In the genomic region with DNA sequence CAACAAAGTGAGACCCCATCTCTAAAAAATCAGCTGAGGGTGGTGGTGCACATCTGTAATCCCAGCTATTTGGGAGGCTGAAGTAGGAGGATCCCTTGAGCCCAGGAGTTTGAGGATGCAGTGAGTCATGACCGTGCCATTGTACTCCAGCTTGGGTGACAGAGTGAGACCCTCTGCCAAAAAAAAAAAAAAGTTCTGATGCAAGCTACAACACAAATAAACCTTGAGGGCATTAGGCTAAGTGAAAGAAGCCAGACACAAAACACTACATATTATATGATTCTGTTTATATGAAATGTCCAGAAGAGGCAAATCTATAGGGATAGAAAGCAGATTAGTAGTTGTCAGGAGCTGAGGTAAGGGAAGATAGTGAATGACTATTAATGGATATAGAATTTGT, we compare ENCODE assay signal across 16 cellular contexts. TPM values are rescaled to one million over a fixed set of nuclear protein-coding genes. Genes with fewer than 3 reads are reported as not detected.
DNase-seq lines count a peak whose midpoint lies in the region; ATAC-seq and TF ChIP-seq lines count a peak whose summit lies in the region.
"Had no signal": no experiment of that assay in that cellular context is flagged by ENCODE, and none has a peak within 500 bp of the region (broad histone marks: within the 10 kb centered on the region; RNA-seq: fewer than 3 reads in every experiment).

No MANE protein-coding gene starts in this region.

- H3K27me3 ChIP-seq in CD4-positive, alpha-beta memory T cell (ENCODE audit: insufficient read depth, low read length) = no peaks in the 10 kb centered on the region

- H3K36me3 Mint-ChIP-seq in CD4-positive, alpha-beta memory T cell = peaks cover 29 to 45% of the 10 kb centered on the region in 2 donors
- H3K36me3 Mint-ChIP-seq in activated T-helper 17 cell treated with anti-CD3 and anti-CD28 coated beads, Interleukin-2, amount 50 U/mL, for 72 hours (ENCODE audit: low read depth) = peaks cover 100% of the 10 kb centered on the region

- intact Hi-C loops in CD4-positive, alpha-beta memory T cell (cut with micrococcal nuclease) = no loop called here

- CTCF ChIA-PET in CD4-positive, alpha-beta memory T cell (lab: Charles Lee; ENCODE audit: partially characterized antibody) = interaction anchor here (0.7 to 1.6 kb wide), 5 partner anchors 12 to 166 kb away, joined by 3 to 4 read pairs (median 3); a partner anchor contains a TSS

- no peak overlapping the region for H3K27ac ChIP-seq in CD4-positive, alpha-beta memory T cell (ENCODE audit: low read depth, low read length)
- H3K27ac ChIP-seq: prostate gland, thoracic aorta had no signal

- no peak overlapping the region for H3K4me3 ChIP-seq in CD4-positive, alpha-beta memory T cell (ENCODE audit: low read length in 2 of 2)
- H3K4me3 ChIP-seq in fibroblast of villous mesenchyme (ENCODE audit: low read depth, low read length) = no peak overlapping the region
- H3K4me3 ChIP-seq: prostate gland, thoracic aorta had no signal

- no peaks in the 10 kb centered on the region for H3K27me3 Mint-ChIP-seq in CD4-positive, alpha-beta memory T cell
- H3K27me3 Mint-ChIP-seq in activated T-helper 17 cell treated with anti-CD3 and anti-CD28 coated beads, Interleukin-2, amount 50 U/mL, for 72 hours = no peaks in the 10 kb centered on the region
- H3K27me3 Mint-ChIP-seq: CD4-positive, alpha-beta T cell had no signal

- H3K9me3 ChIP-seq in CD4-positive, alpha-beta memory T cell (ENCODE audit: control insufficient read depth in 1 of 2, low read length in 2 of 2) = no peaks in the 10 kb centered on the region
- H3K9me3 ChIP-seq: prostate gland, thoracic aorta had no signal

- ATAC-seq in activated T-helper 17 cell treated with anti-CD3 and anti-CD28 coated beads, Interleukin-2, amount 50 U/mL, for 72 hours (replicated peaks) = no peak
- no peak for ATAC-seq in HG03039 (IDR thresholded peaks at IDR 0.05; ENCODE audit: unreplicated experiment)
- no peak for ATAC-seq in GM21526 (IDR thresholded peaks at IDR 0.05; ENCODE audit: low FRiP score, unreplicated experiment)
- ATAC-seq: Panc1 had no signal

- peak overlapping the region in 6 of 8 donors; percentile 53 to 85 (median 62) for H3K4me3 Mint-ChIP-seq in CD4-positive, alpha-beta memory T cell
- H3K4me3 Mint-ChIP-seq in activated T-helper 17 cell treated with anti-CD3 and anti-CD28 coated beads, Interleukin-2, amount 50 U/mL, for 72 hours = peak overlapping the region; percentile 65
- H3K4me3 Mint-ChIP-seq: HFFc6 had no signal

- no peak for TF ChIP-seq CTCF in fibroblast of villous mesenchyme (IDR thresholded peaks at IDR 0.05; ENCODE audit: insufficient read depth, low read depth, low read length)

- H3K4me1 ChIP-seq in CD4-positive, alpha-beta memory T cell (ENCODE audit: insufficient read depth, low read length) = peaks cover 83% of the 10 kb centered on the region

- POLR2A ChIA-PET in CD4-positive, alpha-beta memory T cell (lab: Charles Lee; ENCODE audit: partially characterized antibody) = interaction anchor here (0.8 to 6.3 kb wide), 7 partner anchors 9 to 165 kb away, joined by 3 to 87 read pairs (median 4); a partner anchor contains a TSS

- DNase-seq in CD4-positive, alpha-beta memory T cell = no peak
- peak; percentile 31 for DNase-seq in ELR (ENCODE audit: low read depth)
- peak; percentile 59 for DNase-seq in fibroblast of villous mesenchyme (ENCODE audit: low read depth)
- no peak for DNase-seq in HK-2 (ENCODE audit: unreplicated experiment)
- DNase-seq: activated CD4-positive, alpha-beta T cell treated with anti-CD3 and anti-CD28 coated beads for 48 hours; GDM1; HFFc6; hypothalamus; NCI-H2029 had no signal

- H3K4me1 Mint-ChIP-seq in CD4-positive, alpha-beta memory T cell = peaks cover 72 to 99% (median 87%) of the 10 kb centered on the region in 4 donors
- peaks cover 73% of the 10 kb centered on the region for H3K4me1 Mint-ChIP-seq in activated T-helper 17 cell treated with anti-CD3 and anti-CD28 coated beads, Interleukin-2, amount 50 U/mL, for 72 hours

- no peaks in the 10 kb centered on the region for H3K36me3 ChIP-seq in CD4-positive, alpha-beta memory T cell (ENCODE audit: insufficient read depth, low read length)
- H3K36me3 ChIP-seq: prostate gland, thoracic aorta had no signal

- H3K27ac Mint-ChIP-seq in CD4-positive, alpha-beta memory T cell = peak overlapping the region; percentile 58 to 84 (median 80)
- peak overlapping the region; percentile 28 for H3K27ac Mint-ChIP-seq in activated T-helper 17 cell treated with anti-CD3 and anti-CD28 coated beads, Interleukin-2, amount 50 U/mL, for 72 hours

- H3K9me3 Mint-ChIP-seq in CD4-positive, alpha-beta memory T cell = no peaks in the 10 kb centered on the region
- no peaks in the 10 kb centered on the region for H3K9me3 Mint-ChIP-seq in activated T-helper 17 cell treated with anti-CD3 and anti-CD28 coated beads, Interleukin-2, amount 50 U/mL, for 72 hours
- H3K9me3 Mint-ChIP-seq: HFFc6 had no signal

RNA-seq across cellular contexts. Expression of a gene that starts 13.0 kb away (rescaled TPM):
- total RNA-seq in CD4-positive, alpha-beta memory T cell = 100 to 1,000 TPM; 124 TPM
- 100 to 1,000 TPM; 315 to 504 TPM for polyA plus RNA-seq in CD4-positive, alpha-beta memory T cell
- 100 to 1,000 TPM; 283 TPM for total RNA-seq in activated T-helper 17 cell treated with anti-CD3 and anti-CD28 coated beads, Interleukin-2, amount 50 U/mL, for 72 hours
- total RNA-seq in fibroblast of villous mesenchyme = 260 and 283 TPM in 2 replicates

Comparison
In these comparisons a context has a peak if more than half of its experiments do, and no peak if none do; other contexts are left out.
1. DNase-seq: peak in ELR (single experiment) and fibroblast of villous mesenchyme (single experiment); none in CD4-positive, alpha-beta memory T cell (0 of 5) and HK-2 (single experiment).